In genomic region chr20:49318430-49319203, GRCh38 we compare ENCODE assay signal across 9 cellular contexts. TPM values are rescaled to one million over a fixed set of nuclear protein-coding genes. Genes with fewer than 3 reads are reported as not detected.
A peak's percentile ranks its signal among the peaks of the same experiment; 100 is the strongest.
DNase-seq lines count a peak whose midpoint lies in the region; ATAC-seq and TF ChIP-seq lines count a peak whose summit lies in the region.
"Had no signal": no experiment of that assay in that cellular context is flagged by ENCODE, and none has a peak within 500 bp of the region (broad histone marks: within the 10 kb centered on the region; RNA-seq: fewer than 3 reads in every experiment).

No MANE protein-coding gene starts in this region.

- H3K4me3 Mint-ChIP-seq in activated CD8-positive, alpha-beta T cell treated with anti-CD3 and anti-CD28 coated beads, Interleukin-2, amount 10 ng/mL, durations not matched to agents 7 days and 5 days = peak overlapping the region; percentile 78
- no peak overlapping the region for H3K4me3 Mint-ChIP-seq in Caco-2 (ENCODE audit: unreplicated experiment)

- H3K36me3 ChIP-seq in Caco-2 (ENCODE audit: control insufficient read depth, insufficient read depth, low read length) = no peaks in the 10 kb centered on the region

- H3K9me3 Mint-ChIP-seq in activated CD8-positive, alpha-beta T cell treated with anti-CD3 and anti-CD28 coated beads, Interleukin-2, amount 10 ng/mL, durations not matched to agents 7 days and 5 days (ENCODE audit: insufficient read depth) = no peaks in the 10 kb centered on the region
- H3K9me3 Mint-ChIP-seq in Caco-2 (ENCODE audit: unreplicated experiment) = no peaks in the 10 kb centered on the region

- peaks cover 45% of the 10 kb centered on the region for H3K27me3 ChIP-seq in HL-60 (ENCODE audit: insufficient read depth, poor library complexity, severe bottlenecking)
- no peaks in the 10 kb centered on the region for H3K27me3 ChIP-seq in Caco-2 (replicated peaks; ENCODE audit: control insufficient read depth, insufficient read depth, low read length)

- H3K27me3 Mint-ChIP-seq in activated CD8-positive, alpha-beta T cell treated with anti-CD3 and anti-CD28 coated beads, Interleukin-2, amount 10 ng/mL, durations not matched to agents 7 days and 5 days (ENCODE audit: low read depth) = peaks cover 65% of the 10 kb centered on the region
- H3K27me3 Mint-ChIP-seq in Caco-2 (ENCODE audit: insufficient read depth, unreplicated experiment) = peaks cover 7% of the 10 kb centered on the region

- POLR2A ChIA-PET in activated CD8-positive, alpha-beta T cell treated with anti-CD3 and anti-CD28 coated beads, Interleukin-2, amount 10 ng/mL, durations not matched to agents 7 days and 5 days (lab: Charles Lee) = interaction anchor here (0.6 to 1.2 kb wide), 4 partner anchors 9 to 571 kb away, joined by 3 read pairs; no protein-coding TSS in a partner anchor
- POLR2A ChIA-PET in Caco-2 (lab: Charles Lee) = no interaction called here

- peak; percentile 66 for ATAC-seq in activated CD8-positive, alpha-beta T cell treated with anti-CD3 and anti-CD28 coated beads, Interleukin-2, amount 10 ng/mL, durations not matched to agents 7 days and 5 days
- no peak for ATAC-seq in HG03354 (IDR thresholded peaks at IDR 0.05; ENCODE audit: poor library complexity, severe bottlenecking, unreplicated experiment)

- H3K9me3 ChIP-seq in Caco-2 = no peaks in the 10 kb centered on the region

- DNase-seq in HL-60 (ENCODE audit: low read depth in 1 of 2, low spot score in 1 of 2) = peak in 1 of 2 experiments; percentile 9
- DNase-seq in activated CD8-positive, alpha-beta T cell treated with anti-CD3 and anti-CD28 coated beads, Interleukin-2, amount 10 ng/mL, durations not matched to agents 7 days and 5 days = peak; percentile 41
- DNase-seq in cardiac septum (ENCODE audit: low spot score) = peak; percentile 77
- DNase-seq in retinal pigment epithelial cell (ENCODE audit: low read depth) = no peak
- DNase-seq in NCI-H82 treated with DMSO at 0.1 percent for 48 hours (lab: John Stamatoyannopoulos, UW; ENCODE audit: unreplicated experiment) = no peak
- DNase-seq in cerebellar nuclear complex (lab: John Stamatoyannopoulos, UW) = no peak
- DNase-seq in Caco-2 = no peak
- DNase-seq: stimulated activated CD4-positive, alpha-beta T cell treated with anti-CD3 and anti-CD28 coated beads, Interleukin-2, amount 100 ng/mL, for 48 hours had no signal

- H3K4me3 ChIP-seq in HL-60 (replicated peaks; ENCODE audit: insufficient read depth, low read length) (peak overlapping the region; percentile 39), retinal pigment epithelial cell (ENCODE audit: low read length) (peak overlapping the region; percentile 8), Caco-2 (ENCODE audit: low read depth, low read length) (no peak overlapping the region)

- no peaks in the 10 kb centered on the region for H3K36me3 Mint-ChIP-seq in activated CD8-positive, alpha-beta T cell treated with anti-CD3 and anti-CD28 coated beads, Interleukin-2, amount 10 ng/mL, durations not matched to agents 7 days and 5 days (ENCODE audit: low read depth)
- H3K36me3 Mint-ChIP-seq in Caco-2 (ENCODE audit: insufficient read depth, unreplicated experiment) = no peaks in the 10 kb centered on the region

- H3K4me1 ChIP-seq in Caco-2 = no peaks in the 10 kb centered on the region

- H3K27ac ChIP-seq in HL-60 (replicated peaks) = no peak overlapping the region

- no peak overlapping the region for H3K27ac Mint-ChIP-seq in activated CD8-positive, alpha-beta T cell treated with anti-CD3 and anti-CD28 coated beads, Interleukin-2, amount 10 ng/mL, durations not matched to agents 7 days and 5 days
- no peak overlapping the region for H3K27ac Mint-ChIP-seq in Caco-2 (ENCODE audit: unreplicated experiment)

- peaks cover 22% of the 10 kb centered on the region for H3K4me1 Mint-ChIP-seq in activated CD8-positive, alpha-beta T cell treated with anti-CD3 and anti-CD28 coated beads, Interleukin-2, amount 10 ng/mL, durations not matched to agents 7 days and 5 days (ENCODE audit: low read depth)
- no peaks in the 10 kb centered on the region for H3K4me1 Mint-ChIP-seq in Caco-2 (ENCODE audit: low read depth, unreplicated experiment)

- intact Hi-C loops in cardiac septum (cut with DNase I) = no loop called here
- intact Hi-C loops in Caco-2 (cut with micrococcal nuclease; ENCODE audit: unreplicated experiment) = no loop called here

- TF ChIP-seq CTCF in HL-60 (IDR thresholded peaks at IDR 0.05; ENCODE audit: insufficient read depth, low read length) (no peak), retinal pigment epithelial cell (conservative IDR thresholded peaks at IDR 0.05; ENCODE audit: low read depth, low read length) (no peak), Caco-2 (IDR thresholded peaks at IDR 0.05; ENCODE audit: insufficient read depth in 1 of 2, low read depth in 1 of 2, low read length in 1 of 2, severe bottlenecking in 1 of 2, unreplicated experiment in 1 of 2) (no peak)

- CTCF ChIA-PET in activated CD8-positive, alpha-beta T cell treated with anti-CD3 and anti-CD28 coated beads, Interleukin-2, amount 10 ng/mL, durations not matched to agents 7 days and 5 days (lab: Charles Lee) = interaction anchor here (1.3 to 2.4 kb wide), 3 partner anchors 15 to 166 kb away, joined by 4 to 12 read pairs (median 4); no protein-coding TSS in a partner anchor
- CTCF ChIA-PET in Caco-2 (lab: Charles Lee) = interaction anchor here (0.6 to 2.1 kb wide), 6 partner anchors 13 to 165 kb away, joined by 3 to 101 read pairs (median 4); no protein-coding TSS in a partner anchor

- BruUV-seq in Caco-2 (replicated peaks; lab: Mats Ljungman, UMichigan) = no TSS peak

RNA-seq across cellular contexts. Expression of gene ZNFX1, which starts 40.8 kb away (rescaled TPM):
- 10 to 100 TPM; 52.7 to 54.2 TPM for total RNA-seq in activated CD8-positive, alpha-beta T cell treated with anti-CD3 and anti-CD28 coated beads, Interleukin-2, amount 10 ng/mL, durations not matched to agents 7 days and 5 days
- 24.0 TPM for total RNA-seq in cardiac septum
- total RNA-seq in Caco-2 (2022) = 34.0 and 34.7 TPM in 2 replicates

Comparison
In these comparisons a context has a peak if more than half of its experiments do, and no peak if none do; other contexts are left out.
1. DNase-seq: peak in activated CD8-positive, alpha-beta T cell treated with anti-CD3 and anti-CD28 coated beads, Interleukin-2, amount 10 ng/mL, durations not matched to agents 7 days and 5 days (single experiment) and cardiac septum (single experiment); none in retinal pigment epithelial cell (single experiment), NCI-H82 treated with DMSO at 0.1 percent for 48 hours (single experiment), cerebellar nuclear complex (0 of 2) and Caco-2 (0 of 2).